11 cellular contexts compared by ENCODE assay signal in genomic region chr11:128603752-128604472, GRCh38. TPM values are rescaled to one million over a fixed set of nuclear protein-coding genes. Genes with fewer than 3 reads are reported as not detected.
DNase-seq lines count a peak whose midpoint lies in the region; ATAC-seq and TF ChIP-seq lines count a peak whose summit lies in the region.
"Had no signal": no experiment of that assay in that cellular context is flagged by ENCODE, and none has a peak within 500 bp of the region (broad histone marks: within the 10 kb centered on the region; RNA-seq: fewer than 3 reads in every experiment).

No MANE protein-coding gene starts in this region.

- no peak overlapping the region for H3K27ac Mint-ChIP-seq in activated CD4-positive, alpha-beta T cell treated with anti-CD3 and anti-CD28 coated beads, Interleukin-2, amount 10 ng/mL, durations not matched to agents 24 days and 14 days

- H3K4me3 Mint-ChIP-seq in activated CD4-positive, alpha-beta T cell treated with anti-CD3 and anti-CD28 coated beads, Interleukin-2, amount 10 ng/mL, durations not matched to agents 24 days and 14 days: no peak overlapping the region

- peak overlapping the region; percentile 18 for H3K4me2 ChIP-seq in SU-DHL-6 (ENCODE audit: low read depth, low read length, poor library complexity, severe bottlenecking)

- TF ChIP-seq POLR2A in spleen (IDR thresholded peaks at IDR 0.05): no peak

- H3K36me3 ChIP-seq in HEK293 (ENCODE audit: control insufficient read depth in 2 of 2, insufficient read depth in 1 of 2, low read length in 2 of 2) (no peaks in the 10 kb centered on the region), SU-DHL-6 (ENCODE audit: low read length) (no peaks in the 10 kb centered on the region), spleen (no peaks in the 10 kb centered on the region)

- no peak overlapping the region for H2AFZ ChIP-seq in SU-DHL-6 (ENCODE audit: low read depth, low read length, severe bottlenecking)

- peaks cover 4% of the 10 kb centered on the region; the same call in 1 of the 2 replicates for H3F3A ChIP-seq in SU-DHL-6 (ENCODE audit: insufficient read depth)

- POLR2A ChIA-PET in HEK293 (lab: Yijun Ruan, JAX): no interaction called here

- H3K27ac ChIP-seq in HEK293 (ENCODE audit: extremely low read depth, low read depth, low read length) (no peak overlapping the region), SU-DHL-6 (ENCODE audit: low read depth, low read length) (peak overlapping the region; percentile 62), spleen (peak overlapping the region in 6 of 8 donors; percentile 18 to 64 (median 50))
- H3K27ac ChIP-seq: epithelial cell of prostate had no signal

- H3K4me1 ChIP-seq in HEK293 (ENCODE audit: control insufficient read depth, insufficient read depth, low read length) (no peaks in the 10 kb centered on the region), spleen (peaks cover 3 to 61% (median 24%) of the 10 kb centered on the region in 6 donors)

- ATAC-seq in GM19467 (IDR thresholded peaks at IDR 0.05; ENCODE audit: unreplicated experiment) (no peak), HG02970 (IDR thresholded peaks at IDR 0.05; ENCODE audit: low FRiP score, unreplicated experiment) (no peak)

- peak overlapping the region; percentile 32; the same call in 1 of the 2 replicates for H3K9ac ChIP-seq in SU-DHL-6 (ENCODE audit: low read length)

- H3K9me3 Mint-ChIP-seq in activated CD4-positive, alpha-beta T cell treated with anti-CD3 and anti-CD28 coated beads, Interleukin-2, amount 10 ng/mL, durations not matched to agents 24 days and 14 days: peaks cover 5% of the 10 kb centered on the region

- no peaks in the 10 kb centered on the region for H3K9me2 ChIP-seq in SU-DHL-6 (replicated peaks; ENCODE audit: insufficient read depth, low read length)

- H3K79me2 ChIP-seq in SU-DHL-6 (ENCODE audit: insufficient read depth, low read length): no peaks in the 10 kb centered on the region

- no peak overlapping the region for H3K4me3 ChIP-seq in HEK293 (ENCODE audit: low read depth, low read length)
- H3K4me3 ChIP-seq in SU-DHL-6 (ENCODE audit: insufficient read depth, low read length, poor library complexity, severe bottlenecking): no peak overlapping the region
- no peak overlapping the region for H3K4me3 ChIP-seq in spleen

- CTCF ChIA-PET in HEK293 (lab: Yijun Ruan, JAX): interaction anchor here (0.7 to 2.4 kb wide), 4 partner anchors 26 to 432 kb away, joined by 3 to 12 read pairs (median 4); no protein-coding TSS in a partner anchor

- DNase-seq in activated CD4-positive, alpha-beta T cell treated with anti-CD3 and anti-CD28 coated beads, Interleukin-2, amount 10 ng/mL, durations not matched to agents 24 days and 14 days: peak; percentile 55
- no peak for DNase-seq in activated CD4-positive, alpha-beta T cell treated with anti-CD3 and anti-CD28 coated beads for 1 hour
- DNase-seq in spleen (no peak), NCI-H2227 (lab: John Stamatoyannopoulos, UW; ENCODE audit: unreplicated experiment) (no peak)
- DNase-seq: activated naive CD4-positive, alpha-beta T cell treated with Interleukin-2 at 50 U/mL for 16 hours; stimulated activated CD4-positive, alpha-beta T cell treated with anti-CD3 and anti-CD28 coated beads, Interleukin-4, amount 100 ng/mL, for 24 hours had no signal

- no peaks in the 10 kb centered on the region for H3K27me3 Mint-ChIP-seq in activated CD4-positive, alpha-beta T cell treated with anti-CD3 and anti-CD28 coated beads, Interleukin-2, amount 10 ng/mL, durations not matched to agents 24 days and 14 days

- WGBS in spleen, 5 donors: 62 to 79% (median 75%) methylated on average over 5 of the region's 5 CpGs

- H4K20me1 ChIP-seq in SU-DHL-6 (ENCODE audit: low read depth, low read length): no peaks in the 10 kb centered on the region

- H3K27me3 ChIP-seq in SU-DHL-6 (ENCODE audit: low read length) (no peaks in the 10 kb centered on the region), spleen (replicated peaks in 1 of 7) (no peaks in the 10 kb centered on the region)

- intact Hi-C loops in activated CD4-positive, alpha-beta T cell treated with anti-CD3 and anti-CD28 coated beads, Interleukin-2, amount 10 ng/mL, durations not matched to agents 24 days and 14 days (cut with micrococcal nuclease): loop anchor here (2.0 kb wide), 1 partner anchor 15 kb away; no protein-coding TSS in a partner anchor
- intact Hi-C loops in spleen (cut with DNase I; ENCODE audit: low total_unique reads): no loop called here

- H3K9me3 ChIP-seq in HEK293 (ENCODE audit: control insufficient read depth, insufficient read depth, low read depth, low read length) (no peaks in the 10 kb centered on the region), SU-DHL-6 (ENCODE audit: insufficient read depth, low read length) (no peaks in the 10 kb centered on the region), spleen (no peaks in the 10 kb centered on the region)

- no peaks in the 10 kb centered on the region for H3K36me3 Mint-ChIP-seq in activated CD4-positive, alpha-beta T cell treated with anti-CD3 and anti-CD28 coated beads, Interleukin-2, amount 10 ng/mL, durations not matched to agents 24 days and 14 days (ENCODE audit: low read depth)

- H3K4me1 Mint-ChIP-seq in activated CD4-positive, alpha-beta T cell treated with anti-CD3 and anti-CD28 coated beads, Interleukin-2, amount 10 ng/mL, durations not matched to agents 24 days and 14 days: peaks cover 14% of the 10 kb centered on the region

- TF ChIP-seq CTCF in HEK293 (tag by site-specific recombination; IDR thresholded peaks at IDR 0.05) (peak; percentile 47; the same call in 1 of the 2 replicates), SU-DHL-6 (IDR thresholded peaks at IDR 0.05; ENCODE audit: insufficient read depth, low read length, poor library complexity, severe bottlenecking) (no peak), spleen (IDR thresholded peaks at IDR 0.05 in 8 of 11, conservative IDR thresholded peaks at IDR 0.05 in 3 of 11) (peak in 4 of 11 experiments; percentile 1 to 27 (median 20))

TF ChIP-seq in HEK293, 187 proteins besides CTCF, POLR2A, EP300 and RAD21:
- no peak for TF ChIP-seq ZFP69B (tag by site-specific recombination; IDR thresholded peaks at IDR 0.05)
- peak; percentile 18; the same call in 1 of the 2 replicates for TF ChIP-seq ZNF654 (tag by site-specific recombination; IDR thresholded peaks at IDR 0.05; ENCODE audit: low read depth)
- no peak for TF ChIP-seq ZSCAN4 (tag by site-specific recombination; IDR thresholded peaks at IDR 0.05)
- TF ChIP-seq ZFHX2 (tag by site-specific recombination; conservative IDR thresholded peaks at IDR 0.05): no peak
- no peak for TF ChIP-seq ZNF423 (tag by site-specific recombination; IDR thresholded peaks at IDR 0.05)
- TF ChIP-seq KLF9 (tag by site-specific recombination; IDR thresholded peaks at IDR 0.05; ENCODE audit: low read depth): no peak
- no peak for TF ChIP-seq ZNF544 (tag by site-specific recombination; IDR thresholded peaks at IDR 0.05)

RNA-seq across cellular contexts. Expression of gene ETS1, which starts 16.6 kb away (rescaled TPM):
- 449 and 454 TPM in 2 replicates for total RNA-seq in activated CD4-positive, alpha-beta T cell treated with anti-CD3 and anti-CD28 coated beads, Interleukin-2, amount 10 ng/mL, durations not matched to agents 24 days and 14 days
- total RNA-seq in spleen: 100 to 1,000 TPM; 328 to 455 (median 371) TPM
- polyA plus RNA-seq in spleen: 10 to 100 TPM; 58.1 to 95.2 (median 90.3) TPM
